1 cellular context compared by ENCODE assay signal in genomic region chr10:69414036-69415018, GRCh38.
TF ChIP-seq lines count a peak whose summit lies in the region.

No MANE protein-coding gene starts in this region.

TF ChIP-seq in K562, 482 proteins besides CTCF, POLR2A, EP300 and RAD21:
- TF ChIP-seq PHB (CRISPR knock-in tag; IDR thresholded peaks at IDR 0.05) (no peak), KDM1A (IDR thresholded peaks at IDR 0.05) (peak; percentile 22 to 51; a peak in 2 of 4 replicates), MAFG (tag; conservative IDR thresholded peaks at IDR 0.05) (no peak), ZNF174 (CRISPR knock-in tag; IDR thresholded peaks at IDR 0.05) (no peak), GMEB1 (CRISPR knock-in tag; IDR thresholded peaks at IDR 0.05) (no peak), FOXA1 (IDR thresholded peaks at IDR 0.05; ENCODE audit: borderline replicate concordance) (no peak), ZNF668 (CRISPR knock-in tag; IDR thresholded peaks at IDR 0.05) (no peak), ZKSCAN3 (CRISPR knock-in tag; IDR thresholded peaks at IDR 0.05) (no peak), L3MBTL2 (IDR thresholded peaks at IDR 0.05) (no peak), KDM2B (CRISPR knock-in tag; IDR thresholded peaks at IDR 0.05) (no peak), USF1 (CRISPR knock-in tag; IDR thresholded peaks at IDR 0.05) (peak; percentile 66), STAG1 (CRISPR knock-in tag; IDR thresholded peaks at IDR 0.05; ENCODE audit: borderline replicate concordance) (no peak), SPI1 (IDR thresholded peaks at IDR 0.05; ENCODE audit: borderline replicate concordance, low read depth, low read length) (no peak), BHLHE40 (IDR thresholded peaks at IDR 0.05; ENCODE audit: low read length) (peak; percentile 81), MNT (conservative IDR thresholded peaks at IDR 0.05) (0 out of 4 replicates have a peak, but pooled peaks have one; percentile 22 to 37), PTRF (tag; IDR thresholded peaks at IDR 0.05) (no peak), TAF15 (IDR thresholded peaks at IDR 0.05; ENCODE audit: low read depth, low read length) (no peak), SMARCE1 (IDR thresholded peaks at IDR 0.05) (no peak), ZBTB1 (CRISPR knock-in tag; IDR thresholded peaks at IDR 0.05; ENCODE audit: borderline replicate concordance, low read depth) (0 out of 2 replicates have a peak, but pooled peaks have one; percentile 43)
